In genomic region chr10:28367419-28367818, GRCh38 we compare ENCODE assay signal across 1 cellular context.
TF ChIP-seq lines count a peak whose summit lies in the region.

No MANE protein-coding gene starts in this region.

TF ChIP-seq in HepG2, 621 proteins besides CTCF, POLR2A, EP300 and RAD21 (continued from another document and continues in another):
- TF ChIP-seq ZNF687 (CRISPR knock-in tag; IDR thresholded peaks at IDR 0.05), result no peak
- no peak for TF ChIP-seq HDAC6 (IDR thresholded peaks at IDR 0.05; ENCODE audit: low read depth, low read length)
- TF ChIP-seq ZKSCAN1 (IDR thresholded peaks at IDR 0.05; ENCODE audit: low read length), result no peak
- no peak for TF ChIP-seq SNAPC4 (CRISPR knock-in tag; IDR thresholded peaks at IDR 0.05)
- TF ChIP-seq ZNF512 (CRISPR knock-in tag; IDR thresholded peaks at IDR 0.05), result no peak
- no peak for TF ChIP-seq ELF3 (CRISPR knock-in tag; IDR thresholded peaks at IDR 0.05)
- no peak for TF ChIP-seq TEF (CRISPR knock-in tag; IDR thresholded peaks at IDR 0.05)
- TF ChIP-seq PHF21A (CRISPR knock-in tag; IDR thresholded peaks at IDR 0.05), result no peak
- TF ChIP-seq ZNF550 (CRISPR knock-in tag; IDR thresholded peaks at IDR 0.05; ENCODE audit: borderline replicate concordance), result no peak
- TF ChIP-seq U2AF2 (IDR thresholded peaks at IDR 0.05; ENCODE audit: low read depth, low read length), result no peak
- TF ChIP-seq GPBP1L1 (CRISPR knock-in tag; IDR thresholded peaks at IDR 0.05), result no peak
- no peak for TF ChIP-seq ZNF343 (CRISPR knock-in tag; IDR thresholded peaks at IDR 0.05)
- no peak for TF ChIP-seq NCOA5 (CRISPR knock-in tag; IDR thresholded peaks at IDR 0.05)
- no peak for TF ChIP-seq ZNF253 (CRISPR knock-in tag; IDR thresholded peaks at IDR 0.05; ENCODE audit: borderline replicate concordance)
- TF ChIP-seq ZNF543 (CRISPR knock-in tag; IDR thresholded peaks at IDR 0.05), result no peak
- no peak for TF ChIP-seq REST (IDR thresholded peaks at IDR 0.05; ENCODE audit: borderline replicate concordance in 1 of 2, low read depth in 1 of 2, low read length in 2 of 2)
- TF ChIP-seq HNF1B (CRISPR knock-in tag; IDR thresholded peaks at IDR 0.05), result no peak
- TF ChIP-seq SIN3B (IDR thresholded peaks at IDR 0.05; ENCODE audit: low read length), result no peak
- TF ChIP-seq CEBPB (IDR thresholded peaks at IDR 0.05; ENCODE audit: borderline replicate concordance, low read depth, low read length), result peak; percentile 75
- no peak for TF ChIP-seq ZNF646 (CRISPR knock-in tag; IDR thresholded peaks at IDR 0.05)
- TF ChIP-seq ATF3 (CRISPR knock-in tag; IDR thresholded peaks at IDR 0.05), result 0 out of 2 replicates have a peak, but pooled peaks have one; percentile 24
- no peak for TF ChIP-seq SETDB1 (CRISPR knock-in tag; IDR thresholded peaks at IDR 0.05; ENCODE audit: borderline replicate concordance)
- no peak for TF ChIP-seq ZNF841 (CRISPR knock-in tag; IDR thresholded peaks at IDR 0.05; ENCODE audit: borderline replicate concordance)
- TF ChIP-seq KDM2A (CRISPR knock-in tag; IDR thresholded peaks at IDR 0.05; ENCODE audit: borderline replicate concordance, low read depth), result no peak
- TF ChIP-seq MAFK (conservative IDR thresholded peaks at IDR 0.05 in 1 of 2, IDR thresholded peaks at IDR 0.05 in 1 of 2; ENCODE audit: low read length in 2 of 2), result no peak
- TF ChIP-seq ZMYM2 (CRISPR knock-in tag; IDR thresholded peaks at IDR 0.05), result no peak
